ENCODE assay signal across 18 cellular contexts in the genomic region with DNA sequence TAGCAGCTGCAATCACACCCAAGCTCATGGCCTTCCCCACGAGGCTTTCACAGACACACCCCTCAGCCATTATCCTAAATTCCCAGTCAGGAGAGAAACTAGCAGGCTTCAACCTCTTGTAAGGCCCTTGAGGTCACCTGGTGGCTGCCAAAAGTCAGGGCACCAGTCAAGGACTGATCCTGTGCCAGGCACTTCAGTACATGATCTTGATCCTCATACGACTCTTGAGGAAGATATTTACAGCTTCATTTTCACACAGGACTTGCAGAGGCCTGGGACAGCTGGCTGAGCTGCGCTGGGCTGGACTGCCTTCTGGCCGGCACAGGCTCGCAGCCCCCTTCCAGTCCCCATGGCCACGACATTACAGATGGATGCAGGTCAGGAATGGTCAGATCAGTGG. TPM values are rescaled to one million over a fixed set of nuclear protein-coding genes. Genes with fewer than 3 reads are reported as not detected.
DNase-seq lines count a peak whose midpoint lies in the region; ATAC-seq and TF ChIP-seq lines count a peak whose summit lies in the region.
"Had no signal": no experiment of that assay in that cellular context is flagged by ENCODE, and none has a peak within 500 bp of the region (broad histone marks: within the 10 kb centered on the region; RNA-seq: fewer than 3 reads in every experiment).

No MANE protein-coding gene starts in this region.

- H3K4me3 ChIP-seq in DND-41 (ENCODE audit: low read depth in 1 of 2, low read length in 2 of 2): no peak overlapping the region
- H3K4me3 ChIP-seq: BLaER1 treated with 17β-estradiol and CSF1 and Interleukin-3, amounts not matched to agents 10 nM and 100 nM; mucosa of descending colon; skin epidermis had no signal

- H2AFZ ChIP-seq in DND-41 (ENCODE audit: low read depth, low read length): no peak overlapping the region
- H2AFZ ChIP-seq: parathyroid adenoma had no signal

- H3K9ac ChIP-seq in DND-41 (ENCODE audit: low read depth, low read length): no peak overlapping the region
- H3K9ac ChIP-seq: parathyroid adenoma had no signal

- peaks cover 100% of the 10 kb centered on the region for H3K36me3 Mint-ChIP-seq in activated T-helper 17 cell treated with anti-CD3 and anti-CD28 coated beads, Interleukin-2, amount 50 U/mL, for 72 hours (ENCODE audit: low read depth)
- no peaks in the 10 kb centered on the region for H3K36me3 Mint-ChIP-seq in natural killer cell

- no peak overlapping the region for H3K4me2 ChIP-seq in DND-41 (ENCODE audit: insufficient read depth, low read length)
- H3K4me2 ChIP-seq: BLaER1 treated with 17β-estradiol and CSF1 and Interleukin-3, amounts not matched to agents 10 nM and 100 nM had no signal

- no peaks in the 10 kb centered on the region for H3K27me3 ChIP-seq in DND-41 (ENCODE audit: insufficient read depth, low read length, poor library complexity)
- H3K27me3 ChIP-seq: BLaER1 treated with 17β-estradiol and CSF1 and Interleukin-3, amounts not matched to agents 10 nM and 100 nM had no signal

- TF ChIP-seq CTCF in DND-41 (IDR thresholded peaks at IDR 0.05; ENCODE audit: borderline replicate concordance, extremely low read depth, low read length, poor library complexity, severe bottlenecking): no peak
- no peak for TF ChIP-seq CTCF in natural killer cell (IDR thresholded peaks at IDR 0.05)

- H3K4me1 ChIP-seq in DND-41 (ENCODE audit: insufficient read depth, low read length): peaks cover 6% of the 10 kb centered on the region
- H3K4me1 ChIP-seq: parathyroid adenoma had no signal

- peaks cover 93% of the 10 kb centered on the region for H3K36me3 ChIP-seq in DND-41 (ENCODE audit: insufficient read depth, low read length)

- peaks cover 32% of the 10 kb centered on the region for H3K79me2 ChIP-seq in DND-41 (ENCODE audit: insufficient read depth, low read length)
- H3K79me2 ChIP-seq: parathyroid adenoma had no signal

- DNase-seq in NCI-H2196 (lab: John Stamatoyannopoulos, UW; ENCODE audit: unreplicated experiment): peak; percentile 15
- no peak for DNase-seq in NCI-H2196 treated with DMSO at 0.1 percent for 48 hours (lab: John Stamatoyannopoulos, UW; ENCODE audit: unreplicated experiment)
- DNase-seq in DND-41: no peak
- DNase-seq in natural killer cell: no peak
- no peak for DNase-seq in anterior cingulate cortex (lab: John Stamatoyannopoulos, UW)
- no peak for DNase-seq in midbrain (lab: John Stamatoyannopoulos, UW)
- DNase-seq: 8988T; activated naive CD4-positive, alpha-beta T cell treated with anti-CD3 and anti-CD28 coated beads, Interleukin-2, amount 50 U/mL, for 16 hours; kidney; mucosa of descending colon; NCI-H2107; SW 1271; trophoblast cell had no signal

- H3K27ac Mint-ChIP-seq in activated T-helper 17 cell treated with anti-CD3 and anti-CD28 coated beads, Interleukin-2, amount 50 U/mL, for 72 hours: peak overlapping the region; percentile 95
- peak overlapping the region; percentile 34 to 85 for H3K27ac Mint-ChIP-seq in natural killer cell

- peaks cover 30% of the 10 kb centered on the region for H3K4me1 Mint-ChIP-seq in activated T-helper 17 cell treated with anti-CD3 and anti-CD28 coated beads, Interleukin-2, amount 50 U/mL, for 72 hours
- H3K4me1 Mint-ChIP-seq in natural killer cell: peaks cover 30 to 44% of the 10 kb centered on the region in 2 donors

- H4K20me1 ChIP-seq in DND-41 (ENCODE audit: insufficient read depth, low read length): peaks cover 73% of the 10 kb centered on the region

- intact Hi-C loops in natural killer cell (cut with micrococcal nuclease): no loop called here

- H3K9me3 ChIP-seq in DND-41 (ENCODE audit: insufficient read depth, low read length, severe bottlenecking): no peaks in the 10 kb centered on the region
- H3K9me3 ChIP-seq: BLaER1 treated with 17β-estradiol and CSF1 and Interleukin-3, amounts not matched to agents 10 nM and 100 nM; mucosa of descending colon had no signal

- ATAC-seq in DND-41 (ENCODE audit: insufficient read depth, low read depth) (0 out of 3 replicates have a peak, but pooled peaks have one; percentile 1), natural killer cell (no peak), HG03039 (IDR thresholded peaks at IDR 0.05; ENCODE audit: unreplicated experiment) (no peak)
- no peak for ATAC-seq in activated T-helper 17 cell treated with anti-CD3 and anti-CD28 coated beads, Interleukin-2, amount 50 U/mL, for 72 hours (replicated peaks)
- ATAC-seq: mucosa of descending colon had no signal

- H3K27ac ChIP-seq in DND-41 (ENCODE audit: low read length): no peak overlapping the region
- H3K27ac ChIP-seq: parathyroid adenoma had no signal

- H3K27me3 Mint-ChIP-seq in activated T-helper 17 cell treated with anti-CD3 and anti-CD28 coated beads, Interleukin-2, amount 50 U/mL, for 72 hours: no peaks in the 10 kb centered on the region
- no peaks in the 10 kb centered on the region for H3K27me3 Mint-ChIP-seq in natural killer cell (ENCODE audit: low read depth in 2 of 2)

- no peaks in the 10 kb centered on the region for H3K9me3 Mint-ChIP-seq in activated T-helper 17 cell treated with anti-CD3 and anti-CD28 coated beads, Interleukin-2, amount 50 U/mL, for 72 hours
- H3K9me3 Mint-ChIP-seq in natural killer cell: no peaks in the 10 kb centered on the region

- no peak overlapping the region for H3K4me3 Mint-ChIP-seq in activated T-helper 17 cell treated with anti-CD3 and anti-CD28 coated beads, Interleukin-2, amount 50 U/mL, for 72 hours
- no peak overlapping the region for H3K4me3 Mint-ChIP-seq in natural killer cell

RNA-seq across cellular contexts. Expression of gene PDAP1, which starts 8.8 kb away (rescaled TPM):
- total RNA-seq in activated T-helper 17 cell treated with anti-CD3 and anti-CD28 coated beads, Interleukin-2, amount 50 U/mL, for 72 hours: 100 to 1,000 TPM in 1 of 2 donors, 10 to 100 TPM in 1; 73.7 to 129 TPM
- 10 to 100 TPM; 55.3 to 60.6 (median 59.3) TPM for total RNA-seq in natural killer cell

RNA-seq across cellular contexts. Expression of gene BUD31, which starts 9.2 kb away (rescaled TPM):
- total RNA-seq in activated T-helper 17 cell treated with anti-CD3 and anti-CD28 coated beads, Interleukin-2, amount 50 U/mL, for 72 hours: 100 to 1,000 TPM in 1 of 2 donors, 10 to 100 TPM in 1; 96.1 to 138 TPM
- total RNA-seq in natural killer cell: 100 to 1,000 TPM; 145 to 190 (median 187) TPM

RNA-seq across cellular contexts. Expression of gene ARPC1B, which starts 25.1 kb away (rescaled TPM):
- total RNA-seq in activated T-helper 17 cell treated with anti-CD3 and anti-CD28 coated beads, Interleukin-2, amount 50 U/mL, for 72 hours: 100 to 1,000 TPM; 223 to 410 TPM
- 100 to 1,000 TPM; 161 to 184 (median 179) TPM for total RNA-seq in natural killer cell

RNA-seq across cellular contexts. Expression of gene PTCD1, which starts 39.0 kb away (rescaled TPM):
- 1 to 10 TPM; 4.3 to 5.4 TPM for total RNA-seq in activated T-helper 17 cell treated with anti-CD3 and anti-CD28 coated beads, Interleukin-2, amount 50 U/mL, for 72 hours
- 1 to 10 TPM; 5.3 to 6.6 (median 6.4) TPM for total RNA-seq in natural killer cell

RNA-seq across cellular contexts. Expression of gene CPSF4, which starts 39.1 kb away (rescaled TPM):
- 10 to 100 TPM; 36.8 to 38.9 TPM for total RNA-seq in activated T-helper 17 cell treated with anti-CD3 and anti-CD28 coated beads, Interleukin-2, amount 50 U/mL, for 72 hours
- 10 to 100 TPM; 54.0 to 61.6 (median 54.8) TPM for total RNA-seq in natural killer cell
